ENCODE assay signal across 1 cellular context in genomic region chr4:174047363-174047762, GRCh38.
A peak's percentile ranks its signal among the peaks of the same experiment; 100 is the strongest.
TF ChIP-seq lines count a peak whose summit lies in the region.

No MANE protein-coding gene starts in this region.

TF ChIP-seq in K562, 482 proteins besides CTCF, POLR2A, EP300 and RAD21 (continued from another document and continues in another):
- TF ChIP-seq, protein P1, sequence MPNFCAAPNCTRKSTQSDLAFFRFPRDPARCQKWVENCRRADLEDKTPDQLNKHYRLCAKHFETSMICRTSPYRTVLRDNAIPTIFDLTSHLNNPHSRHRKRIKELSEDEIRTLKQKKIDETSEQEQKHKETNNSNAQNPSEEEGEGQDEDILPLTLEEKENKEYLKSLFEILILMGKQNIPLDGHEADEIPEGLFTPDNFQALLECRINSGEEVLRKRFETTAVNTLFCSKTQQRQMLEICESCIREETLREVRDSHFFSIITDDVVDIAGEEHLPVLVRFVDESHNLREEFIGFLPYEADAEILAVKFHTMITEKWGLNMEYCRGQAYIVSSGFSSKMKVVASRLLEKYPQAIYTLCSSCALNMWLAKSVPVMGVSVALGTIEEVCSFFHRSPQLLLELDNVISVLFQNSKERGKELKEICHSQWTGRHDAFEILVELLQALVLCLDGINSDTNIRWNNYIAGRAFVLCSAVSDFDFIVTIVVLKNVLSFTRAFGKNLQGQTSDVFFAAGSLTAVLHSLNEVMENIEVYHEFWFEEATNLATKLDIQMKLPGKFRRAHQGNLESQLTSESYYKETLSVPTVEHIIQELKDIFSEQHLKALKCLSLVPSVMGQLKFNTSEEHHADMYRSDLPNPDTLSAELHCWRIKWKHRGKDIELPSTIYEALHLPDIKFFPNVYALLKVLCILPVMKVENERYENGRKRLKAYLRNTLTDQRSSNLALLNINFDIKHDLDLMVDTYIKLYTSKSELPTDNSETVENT (CRISPR knock-in tag; IDR thresholded peaks at IDR 0.05), result no peak
- TF ChIP-seq CBFA2T3 (IDR thresholded peaks at IDR 0.05), result peak; percentile 83
- no peak for TF ChIP-seq ZSCAN32 (CRISPR knock-in tag; IDR thresholded peaks at IDR 0.05)
- TF ChIP-seq SIX5 (IDR thresholded peaks at IDR 0.05; ENCODE audit: borderline replicate concordance in 1 of 2, insufficient read depth in 1 of 2, low read depth in 1 of 2, low read length in 2 of 2), result no peak
- peak; percentile 83 for TF ChIP-seq ARID1B (IDR thresholded peaks at IDR 0.05)
- TF ChIP-seq ERF (CRISPR knock-in tag; IDR thresholded peaks at IDR 0.05), result no peak
- no peak for TF ChIP-seq NFE2L1 (tag; IDR thresholded peaks at IDR 0.05; ENCODE audit: borderline replicate concordance, low read depth)
- no peak for TF ChIP-seq ZNF707 (CRISPR knock-in tag; conservative IDR thresholded peaks at IDR 0.05)
- no peak for TF ChIP-seq FOXO4 (CRISPR knock-in tag; IDR thresholded peaks at IDR 0.05)
- TF ChIP-seq, protein P2, sequence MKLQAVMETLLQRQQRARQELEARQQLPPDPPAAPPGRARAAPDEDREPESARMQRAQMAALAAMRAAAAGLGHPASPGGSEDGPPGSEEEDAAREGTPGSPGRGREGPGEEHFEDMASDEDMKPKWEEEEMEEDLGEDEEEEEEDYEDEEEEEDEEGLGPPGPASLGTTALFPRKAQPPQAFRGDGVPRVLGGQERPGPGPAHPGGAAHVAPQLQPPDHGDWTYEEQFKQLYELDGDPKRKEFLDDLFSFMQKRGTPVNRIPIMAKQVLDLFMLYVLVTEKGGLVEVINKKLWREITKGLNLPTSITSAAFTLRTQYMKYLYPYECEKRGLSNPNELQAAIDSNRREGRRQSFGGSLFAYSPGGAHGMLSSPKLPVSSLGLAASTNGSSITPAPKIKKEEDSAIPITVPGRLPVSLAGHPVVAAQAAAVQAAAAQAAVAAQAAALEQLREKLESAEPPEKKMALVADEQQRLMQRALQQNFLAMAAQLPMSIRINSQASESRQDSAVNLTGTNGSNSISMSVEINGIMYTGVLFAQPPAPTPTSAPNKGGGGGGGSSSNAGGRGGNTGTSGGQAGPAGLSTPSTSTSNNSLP (IDR thresholded peaks at IDR 0.05; ENCODE audit: borderline replicate concordance, low read depth, low read length), result peak; percentile 61; the same call in 1 of the 2 replicates
- no peak for TF ChIP-seq HDAC8 (tag; IDR thresholded peaks at IDR 0.05)
- TF ChIP-seq ZNF778 (CRISPR knock-in tag; IDR thresholded peaks at IDR 0.05), result no peak
- no peak for TF ChIP-seq MYBL2 (IDR thresholded peaks at IDR 0.05; ENCODE audit: low read depth)
- no peak for TF ChIP-seq MYBL2 (CRISPR knock-in tag; IDR thresholded peaks at IDR 0.05; ENCODE audit: borderline replicate concordance)
- TF ChIP-seq HCFC1 (IDR thresholded peaks at IDR 0.05; ENCODE audit: low read depth, low read length), result no peak
- TF ChIP-seq ZNF780A (CRISPR knock-in tag; IDR thresholded peaks at IDR 0.05), result no peak
- TF ChIP-seq SMAD2 (IDR thresholded peaks at IDR 0.05; ENCODE audit: low read depth, low read length), result no peak
- no peak for TF ChIP-seq KAT7 (CRISPR knock-in tag; IDR thresholded peaks at IDR 0.05; ENCODE audit: borderline replicate concordance)
- TF ChIP-seq GTF2E2 (tag; IDR thresholded peaks at IDR 0.05), result no peak
- peak; percentile 76 for TF ChIP-seq SMARCE1 (IDR thresholded peaks at IDR 0.05)
- TF ChIP-seq PRDM10 (IDR thresholded peaks at IDR 0.05; ENCODE audit: partially characterized antibody), result no peak
- TF ChIP-seq MNT (conservative IDR thresholded peaks at IDR 0.05), result no peak
- no peak for TF ChIP-seq POLR3G (IDR thresholded peaks at IDR 0.05; ENCODE audit: extremely low read depth, insufficient read length, insufficient replicate concordance)
- TF ChIP-seq NFYB (IDR thresholded peaks at IDR 0.05; ENCODE audit: extremely low read depth, insufficient read length), result no peak
- TF ChIP-seq JUND (IDR thresholded peaks at IDR 0.05; ENCODE audit: borderline replicate concordance, low read depth, low read length), result no peak; the same call in 1 of the 2 replicates
- TF ChIP-seq JUND (tag; IDR thresholded peaks at IDR 0.05; ENCODE audit: borderline replicate concordance, low read depth, low read length), result peak; percentile 52; the same call in 1 of the 3 replicates
- TF ChIP-seq CHCHD3 (CRISPR knock-in tag; IDR thresholded peaks at IDR 0.05), result no peak
- no peak for TF ChIP-seq FOXA3 (CRISPR knock-in tag; conservative IDR thresholded peaks at IDR 0.05 in 1 of 2, IDR thresholded peaks at IDR 0.05 in 1 of 2)
- TF ChIP-seq, protein P3, sequence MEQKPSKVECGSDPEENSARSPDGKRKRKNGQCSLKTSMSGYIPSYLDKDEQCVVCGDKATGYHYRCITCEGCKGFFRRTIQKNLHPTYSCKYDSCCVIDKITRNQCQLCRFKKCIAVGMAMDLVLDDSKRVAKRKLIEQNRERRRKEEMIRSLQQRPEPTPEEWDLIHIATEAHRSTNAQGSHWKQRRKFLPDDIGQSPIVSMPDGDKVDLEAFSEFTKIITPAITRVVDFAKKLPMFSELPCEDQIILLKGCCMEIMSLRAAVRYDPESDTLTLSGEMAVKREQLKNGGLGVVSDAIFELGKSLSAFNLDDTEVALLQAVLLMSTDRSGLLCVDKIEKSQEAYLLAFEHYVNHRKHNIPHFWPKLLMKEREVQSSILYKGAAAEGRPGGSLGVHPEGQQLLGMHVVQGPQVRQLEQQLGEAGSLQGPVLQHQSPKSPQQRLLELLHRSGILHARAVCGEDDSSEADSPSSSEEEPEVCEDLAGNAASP (IDR thresholded peaks at IDR 0.05), result peak; percentile 79
- no peak for TF ChIP-seq SAP30 (IDR thresholded peaks at IDR 0.05; ENCODE audit: borderline replicate concordance, insufficient read depth, low read depth, low read length, poor library complexity, severe bottlenecking)
- no peak for TF ChIP-seq TCF7 (IDR thresholded peaks at IDR 0.05; ENCODE audit: borderline replicate concordance)
- no peak for TF ChIP-seq PTTG1 (tag; IDR thresholded peaks at IDR 0.05; ENCODE audit: low read depth)
- TF ChIP-seq, protein P4, sequence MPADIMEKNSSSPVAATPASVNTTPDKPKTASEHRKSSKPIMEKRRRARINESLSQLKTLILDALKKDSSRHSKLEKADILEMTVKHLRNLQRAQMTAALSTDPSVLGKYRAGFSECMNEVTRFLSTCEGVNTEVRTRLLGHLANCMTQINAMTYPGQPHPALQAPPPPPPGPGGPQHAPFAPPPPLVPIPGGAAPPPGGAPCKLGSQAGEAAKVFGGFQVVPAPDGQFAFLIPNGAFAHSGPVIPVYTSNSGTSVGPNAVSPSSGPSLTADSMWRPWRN (IDR thresholded peaks at IDR 0.05; ENCODE audit: low read depth), result no peak
- TF ChIP-seq DPF2 (IDR thresholded peaks at IDR 0.05), result 0 out of 2 replicates have a peak, but pooled peaks have one; percentile 57
- no peak for TF ChIP-seq KAT2B (IDR thresholded peaks at IDR 0.05; ENCODE audit: low read depth, low read length)
- peak; percentile 30; the same call in 1 of the 2 replicates for TF ChIP-seq MTA2 (IDR thresholded peaks at IDR 0.05; ENCODE audit: low read depth)
- TF ChIP-seq MLLT1 (IDR thresholded peaks at IDR 0.05), result 0 out of 4 replicates have a peak, but pooled peaks of 1 of the 2 experiments have one; percentile 26
- TF ChIP-seq, protein P5, sequence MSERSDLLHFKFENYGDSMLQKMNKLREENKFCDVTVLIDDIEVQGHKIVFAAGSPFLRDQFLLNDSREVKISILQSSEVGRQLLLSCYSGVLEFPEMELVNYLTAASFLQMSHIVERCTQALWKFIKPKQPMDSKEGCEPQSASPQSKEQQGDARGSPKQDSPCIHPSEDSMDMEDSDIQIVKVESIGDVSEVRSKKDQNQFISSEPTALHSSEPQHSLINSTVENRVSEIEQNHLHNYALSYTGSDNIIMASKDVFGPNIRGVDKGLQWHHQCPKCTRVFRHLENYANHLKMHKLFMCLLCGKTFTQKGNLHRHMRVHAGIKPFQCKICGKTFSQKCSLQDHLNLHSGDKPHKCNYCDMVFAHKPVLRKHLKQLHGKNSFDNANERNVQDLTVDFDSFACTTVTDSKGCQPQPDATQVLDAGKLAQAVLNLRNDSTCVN (CRISPR knock-in tag; IDR thresholded peaks at IDR 0.05), result no peak
- TF ChIP-seq TCFL5 (CRISPR knock-in tag; conservative IDR thresholded peaks at IDR 0.05), result no peak
- TF ChIP-seq POLR2G (IDR thresholded peaks at IDR 0.05; ENCODE audit: low read depth, low read length), result no peak
- TF ChIP-seq RCOR1 (IDR thresholded peaks at IDR 0.05; ENCODE audit: borderline replicate concordance in 1 of 2, low read depth in 2 of 2, low read length in 2 of 2), result no peak; a peak in 1 of 4 replicates
- no peak for TF ChIP-seq ZNF695 (CRISPR knock-in tag; IDR thresholded peaks at IDR 0.05)
- no peak for TF ChIP-seq CBX5 (IDR thresholded peaks at IDR 0.05; ENCODE audit: borderline replicate concordance, low read depth)
- no peak for TF ChIP-seq MYC (IDR thresholded peaks at IDR 0.05; ENCODE audit: low read depth, low read length)
- TF ChIP-seq MYC (CRISPR knock-in tag; IDR thresholded peaks at IDR 0.05; ENCODE audit: borderline replicate concordance, low read depth), result no peak
- TF ChIP-seq ZFPM2 (CRISPR knock-in tag; IDR thresholded peaks at IDR 0.05), result no peak
- no peak for TF ChIP-seq STAT6 (CRISPR knock-in tag; IDR thresholded peaks at IDR 0.05)
- TF ChIP-seq ZNF146 (CRISPR knock-in tag; IDR thresholded peaks at IDR 0.05; ENCODE audit: unreplicated experiment), result no peak
- TF ChIP-seq PML (IDR thresholded peaks at IDR 0.05; ENCODE audit: low read length), result no peak
- no peak for TF ChIP-seq C11orf30 (IDR thresholded peaks at IDR 0.05; ENCODE audit: low read depth)
